11 cellular contexts compared by ENCODE assay signal in genomic region chr18:49177812-49178211, GRCh38.
DNase-seq lines count a peak whose midpoint lies in the region; ATAC-seq and TF ChIP-seq lines count a peak whose summit lies in the region.
"Had no signal": no experiment of that assay in that cellular context is flagged by ENCODE, and none has a peak within 500 bp of the region (broad histone marks: within the 10 kb centered on the region; RNA-seq: fewer than 3 reads in every experiment).

No MANE protein-coding gene starts in this region.

- no peak overlapping the region for H4K91ac ChIP-seq in mesenchymal stem cell (ENCODE audit: low read length)

- H3K4me3 ChIP-seq in mesenchymal stem cell (ENCODE audit: insufficient read depth in 1 of 2, low read depth in 1 of 2, low read length in 2 of 2) (peak overlapping the region in 1 of 2 experiments; percentile 53), stomach (no peak overlapping the region)

- H3K18ac ChIP-seq in mesenchymal stem cell (ENCODE audit: low read depth in 1 of 2, low read length in 2 of 2): no peak overlapping the region

- H3K23ac ChIP-seq in mesenchymal stem cell (ENCODE audit: low read length in 2 of 2): no peak overlapping the region

- no peaks in the 10 kb centered on the region for H3K9me3 Mint-ChIP-seq in activated naive CD8-positive, alpha-beta T cell treated with anti-CD3 and anti-CD28 coated beads, Interleukin-2, amount 10 ng/mL, durations not matched to agents 7 days and 5 days
- H3K9me3 Mint-ChIP-seq: neural crest cell had no signal

- no peak overlapping the region for H3K4ac ChIP-seq in mesenchymal stem cell (ENCODE audit: low read depth in 1 of 2, low read length in 2 of 2)

- no peak for ATAC-seq in activated naive CD8-positive, alpha-beta T cell treated with anti-CD3 and anti-CD28 coated beads, Interleukin-2, amount 10 ng/mL, durations not matched to agents 7 days and 5 days (ENCODE audit: low read depth)

- no peak for TF ChIP-seq EP300 in stomach (IDR thresholded peaks at IDR 0.05)

- TF ChIP-seq CTCF in stomach (IDR thresholded peaks at IDR 0.05): no peak
- no peak for TF ChIP-seq CTCF in GM10248 (IDR thresholded peaks at IDR 0.05; ENCODE audit: control extremely low read depth, extremely low read depth, low read depth, missing control alignments)

- H2BK12ac ChIP-seq in mesenchymal stem cell (ENCODE audit: low read length in 2 of 2): no peak overlapping the region

- DNase-seq in Caki2 (ENCODE audit: low read depth): peak; percentile 37
- peak; percentile 68 for DNase-seq in LHCN-M2 (ENCODE audit: low read depth)
- DNase-seq in activated naive CD8-positive, alpha-beta T cell treated with anti-CD3 and anti-CD28 coated beads, Interleukin-2, amount 10 ng/mL, durations not matched to agents 7 days and 5 days: no peak
- peak; percentile 73 for DNase-seq in mesenchymal stem cell
- DNase-seq in stomach: no peak
- DNase-seq in iPS-NIHi11 (ENCODE audit: low spot score): no peak
- DNase-seq in GM10248 (ENCODE audit: extremely low spot score): no peak
- DNase-seq in amygdala (lab: John Stamatoyannopoulos, UW): no peak
- DNase-seq: activated CD4-positive, alpha-beta T cell treated with anti-CD3 and anti-CD28 coated beads, Interleukin-2, amount 50 U/mL, for 48 hours; NCI-H1092 treated with DMSO at 0.1 percent for 48 hours had no signal

- H3K27me3 Mint-ChIP-seq in activated naive CD8-positive, alpha-beta T cell treated with anti-CD3 and anti-CD28 coated beads, Interleukin-2, amount 10 ng/mL, durations not matched to agents 7 days and 5 days: no peaks in the 10 kb centered on the region

- no peak overlapping the region for H2AK5ac ChIP-seq in mesenchymal stem cell (ENCODE audit: low read length, severe bottlenecking)

- H3K4me2 ChIP-seq in mesenchymal stem cell (ENCODE audit: low read length, poor library complexity, severe bottlenecking): no peak overlapping the region

- H3K27me3 ChIP-seq in mesenchymal stem cell (ENCODE audit: control insufficient read depth in 1 of 2, insufficient read depth in 1 of 2, low read length in 2 of 2) (no peaks in the 10 kb centered on the region), stomach (no peaks in the 10 kb centered on the region)

- H2BK15ac ChIP-seq in mesenchymal stem cell (ENCODE audit: low read depth, poor library complexity, severe bottlenecking): no peak overlapping the region

- H3K4me1 ChIP-seq in mesenchymal stem cell (ENCODE audit: control insufficient read depth, insufficient read depth, low read depth, low read length): no peaks in the 10 kb centered on the region
- H3K4me1 ChIP-seq in stomach: peaks cover 0 to 29% (median 6%) of the 10 kb centered on the region in 4 donors

- H3K27ac Mint-ChIP-seq in activated naive CD8-positive, alpha-beta T cell treated with anti-CD3 and anti-CD28 coated beads, Interleukin-2, amount 10 ng/mL, durations not matched to agents 7 days and 5 days: no peak overlapping the region

- H4K8ac ChIP-seq in mesenchymal stem cell (ENCODE audit: low read length): no peak overlapping the region

- peaks cover 2% of the 10 kb centered on the region for H3K79me1 ChIP-seq in mesenchymal stem cell (replicated peaks; ENCODE audit: low read length, poor library complexity, severe bottlenecking)

- no peak for TF ChIP-seq POLR2A in stomach (IDR thresholded peaks at IDR 0.05)

- in situ Hi-C loops in Caki2 (cut with HindIII; ENCODE audit: low pct_unique_long_range_greater_than_20kb, low sequenced_read_pairs): no loop called here

- H3K4me1 Mint-ChIP-seq in activated naive CD8-positive, alpha-beta T cell treated with anti-CD3 and anti-CD28 coated beads, Interleukin-2, amount 10 ng/mL, durations not matched to agents 7 days and 5 days: peaks cover 16% of the 10 kb centered on the region

- H3K36me3 ChIP-seq in mesenchymal stem cell (ENCODE audit: control insufficient read depth in 1 of 2, insufficient read depth in 2 of 2, low read depth in 1 of 2, low read length in 2 of 2): no peaks in the 10 kb centered on the region
- H3K36me3 ChIP-seq in stomach: no peaks in the 10 kb centered on the region

- no peak overlapping the region for H2BK5ac ChIP-seq in mesenchymal stem cell (ENCODE audit: low read depth, low read length, poor library complexity, severe bottlenecking)

- CTCF ChIA-PET in GM10248 (lab: Yijun Ruan, JAX): interaction anchor here (0.8 to 3.5 kb wide), 5 partner anchors 10 to 466 kb away, joined by 3 to 9 read pairs (median 5); no protein-coding TSS in a partner anchor

- H3K27ac ChIP-seq in mesenchymal stem cell (ENCODE audit: low read length, poor library complexity, severe bottlenecking): peak overlapping the region; percentile 81
- H3K27ac ChIP-seq in stomach: no peak overlapping the region

- intact Hi-C loops in stomach (cut with DNase I; ENCODE audit: low total_unique reads): no loop called here

- no peaks in the 10 kb centered on the region for H3K9me3 ChIP-seq in mesenchymal stem cell (ENCODE audit: control insufficient read depth, low read length)
- H3K9me3 ChIP-seq in stomach: no peaks in the 10 kb centered on the region

- POLR2A ChIA-PET in activated naive CD8-positive, alpha-beta T cell treated with anti-CD3 and anti-CD28 coated beads, Interleukin-2, amount 10 ng/mL, durations not matched to agents 7 days and 5 days (lab: Charles Lee): interaction anchor here (0.5 kb wide), 1 partner anchor 970 kb away, joined by 3 read pairs; no protein-coding TSS in a partner anchor
- POLR2A ChIA-PET in GM10248 (lab: Yijun Ruan, JAX): no interaction called here

- peak overlapping the region; percentile 36 for H3K4me3 Mint-ChIP-seq in activated naive CD8-positive, alpha-beta T cell treated with anti-CD3 and anti-CD28 coated beads, Interleukin-2, amount 10 ng/mL, durations not matched to agents 7 days and 5 days
- H3K4me3 Mint-ChIP-seq: neural crest cell had no signal

- peaks cover 2% of the 10 kb centered on the region for H3K36me3 Mint-ChIP-seq in activated naive CD8-positive, alpha-beta T cell treated with anti-CD3 and anti-CD28 coated beads, Interleukin-2, amount 10 ng/mL, durations not matched to agents 7 days and 5 days

- 0% methylated on average over 1 of the region's 1 CpG for WGBS in mesenchymal stem cell
- WGBS in stomach, 5 donors: 9 to 51% (median 47%) methylated on average over 1 of the region's 1 CpG

- H2BK120ac ChIP-seq in mesenchymal stem cell (ENCODE audit: low read depth, low read length): no peak overlapping the region

- no peak overlapping the region for H3K14ac ChIP-seq in mesenchymal stem cell (ENCODE audit: low read length in 2 of 2)

- peak overlapping the region; percentile 77 for H3K9ac ChIP-seq in mesenchymal stem cell (ENCODE audit: low read length)

- no peak overlapping the region for H2AFZ ChIP-seq in mesenchymal stem cell (ENCODE audit: low read depth, low read length)

Comparison
In these comparisons a context has a peak if more than half of its experiments do, and no peak if none do; other contexts are left out.
1. DNase-seq: peak in Caki2 (single experiment), LHCN-M2 (single experiment) and mesenchymal stem cell (single experiment); none in activated naive CD8-positive, alpha-beta T cell treated with anti-CD3 and anti-CD28 coated beads, Interleukin-2, amount 10 ng/mL, durations not matched to agents 7 days and 5 days (single experiment), stomach (single experiment), iPS-NIHi11 (single experiment), GM10248 (single experiment) and amygdala (0 of 56).